In genomic region chr1:26827205-26827604, GRCh38 we compare ENCODE assay signal across 8 cellular contexts. TPM values are rescaled to one million over a fixed set of nuclear protein-coding genes. Genes with fewer than 3 reads are reported as not detected.
DNase-seq lines count a peak whose midpoint lies in the region; ATAC-seq and TF ChIP-seq lines count a peak whose summit lies in the region.

No MANE protein-coding gene starts in this region.

- peaks cover 13% of the 10 kb centered on the region for H3K36me3 Mint-ChIP-seq in CD4-positive, CD25-positive, alpha-beta regulatory T cell

- H3K79me2 ChIP-seq in PC-3 (ENCODE audit: low read length), result peaks cover 51% of the 10 kb centered on the region

- no peaks in the 10 kb centered on the region for H3F3A ChIP-seq in PC-3 (ENCODE audit: low read length, unreplicated experiment)

- H2AFZ ChIP-seq in PC-3 (ENCODE audit: low read length) (no peak overlapping the region), neuron (ENCODE audit: low read depth, low read length) (no peak overlapping the region)

- no peaks in the 10 kb centered on the region for H3K9me2 ChIP-seq in PC-3 (replicated peaks; ENCODE audit: low read length)

- H3K9ac ChIP-seq in PC-3 (ENCODE audit: low read length), result peak overlapping the region; percentile 70

- no TSS peak for BruUV-seq in PC-3 (replicated peaks; lab: Mats Ljungman, UMichigan)

- H3K4me3 ChIP-seq in CD4-positive, CD25-positive, alpha-beta regulatory T cell (ENCODE audit: low read depth, low read length), result peak overlapping the region; percentile 78
- H3K4me3 ChIP-seq in PC-3 (ENCODE audit: low read length) (peak overlapping the region; percentile 82), epithelial cell of proximal tubule (ENCODE audit: low read depth, low read length) (peak overlapping the region; percentile 69), neuron (ENCODE audit: low read length) (peak overlapping the region; percentile 78)

- H3K4me1 Mint-ChIP-seq in CD4-positive, CD25-positive, alpha-beta regulatory T cell, result peaks cover 15 to 75% (median 42%) of the 10 kb centered on the region in 4 donors

- no peaks in the 10 kb centered on the region for H3K27me3 ChIP-seq in CD4-positive, CD25-positive, alpha-beta regulatory T cell (ENCODE audit: control insufficient read depth, insufficient read depth, low read length)
- no peaks in the 10 kb centered on the region for H3K27me3 ChIP-seq in PC-3 (ENCODE audit: low read length)
- no peaks in the 10 kb centered on the region for H3K27me3 ChIP-seq in neuron (ENCODE audit: insufficient read depth, low read length)

- ATAC-seq in CD4-positive, CD25-positive, alpha-beta regulatory T cell (ENCODE audit: low read depth in 2 of 2), result no peak
- ATAC-seq in PC-3, result no peak
- ATAC-seq in HG03025 (IDR thresholded peaks at IDR 0.05; ENCODE audit: low FRiP score, unreplicated experiment), result no peak
- ATAC-seq in GM19023 (IDR thresholded peaks at IDR 0.05; ENCODE audit: unreplicated experiment), result no peak

- peak overlapping the region; percentile 98 to 100 (median 99) for H3K27ac Mint-ChIP-seq in CD4-positive, CD25-positive, alpha-beta regulatory T cell

- H3K9me3 Mint-ChIP-seq in CD4-positive, CD25-positive, alpha-beta regulatory T cell, result no peaks in the 10 kb centered on the region

- H3K4me3 Mint-ChIP-seq in CD4-positive, CD25-positive, alpha-beta regulatory T cell, result peak overlapping the region; percentile 94 to 97 (median 96)

- peaks cover 7% of the 10 kb centered on the region for H3K36me3 ChIP-seq in CD4-positive, CD25-positive, alpha-beta regulatory T cell (ENCODE audit: control insufficient read depth, insufficient read depth, low read length)
- H3K36me3 ChIP-seq in PC-3 (ENCODE audit: low read depth, low read length) (0 out of 2 replicates have a peak, but pooled peaks cover 4% of the 10 kb centered on the region), neuron (ENCODE audit: insufficient read depth, low read length) (peaks cover 21% of the 10 kb centered on the region)

- peak overlapping the region; percentile 96 for H3K4me2 ChIP-seq in PC-3 (ENCODE audit: low read length)

- no peaks in the 10 kb centered on the region for H4K20me1 ChIP-seq in PC-3 (ENCODE audit: low read length)

- no peak for DNase-seq in CD4-positive, CD25-positive, alpha-beta regulatory T cell
- DNase-seq in PC-3 (no peak), epithelial cell of proximal tubule (ENCODE audit: low read depth) (no peak), NCI-H2107 treated with DMSO at 0.1 percent for 48 hours (lab: John Stamatoyannopoulos, UW; ENCODE audit: unreplicated experiment) (no peak), NOMO-1 treated with DMSO at 0.1 percent for 48 hours (lab: John Stamatoyannopoulos, UW; ENCODE audit: unreplicated experiment) (no peak)

- POLR2A ChIA-PET in PC-3 (lab: Charles Lee; ENCODE audit: unreplicated experiment), result no interaction called here

- H3K4me1 ChIP-seq in CD4-positive, CD25-positive, alpha-beta regulatory T cell (ENCODE audit: control insufficient read depth, insufficient read depth, low read length, poor library complexity, severe bottlenecking), result peaks cover 65% of the 10 kb centered on the region
- H3K4me1 ChIP-seq in PC-3 (ENCODE audit: insufficient read depth, low read length) (peaks cover 46% of the 10 kb centered on the region), neuron (ENCODE audit: insufficient read depth, low read length) (peaks cover 17% of the 10 kb centered on the region)

- TF ChIP-seq CTCF in PC-3 (conservative IDR thresholded peaks at IDR 0.05; ENCODE audit: low read depth, low read length) (no peak), epithelial cell of proximal tubule (conservative IDR thresholded peaks at IDR 0.05; ENCODE audit: low read depth, low read length) (no peak)

- H3K27me3 Mint-ChIP-seq in CD4-positive, CD25-positive, alpha-beta regulatory T cell, result no peaks in the 10 kb centered on the region

- H3K9me3 ChIP-seq in CD4-positive, CD25-positive, alpha-beta regulatory T cell (ENCODE audit: control insufficient read depth in 2 of 2, low read length in 2 of 2), result no peaks in the 10 kb centered on the region
- no peaks in the 10 kb centered on the region for H3K9me3 ChIP-seq in PC-3 (ENCODE audit: low read length)
- H3K9me3 ChIP-seq in neuron (ENCODE audit: low read length), result no peaks in the 10 kb centered on the region

- CTCF ChIA-PET in PC-3 (lab: Charles Lee), result no interaction called here

- peak overlapping the region; percentile 99 for H3K27ac ChIP-seq in CD4-positive, CD25-positive, alpha-beta regulatory T cell (ENCODE audit: insufficient read depth, low read length, poor library complexity, severe bottlenecking)
- no peak overlapping the region for H3K27ac ChIP-seq in PC-3 (ENCODE audit: low read length)

- intact Hi-C loops in PC-3 (cut with micrococcal nuclease), result no loop called here

RNA-seq across cellular contexts. Expression of gene ZDHHC18, which starts 0.7 kb away (rescaled TPM):
- 73.6 TPM for total RNA-seq in CD4-positive, CD25-positive, alpha-beta regulatory T cell
- 10 to 100 TPM in 2 of 4 donors, 1 to 10 TPM in 2; 4.4 to 14.8 (median 10.3) TPM for polyA plus RNA-seq in CD4-positive, CD25-positive, alpha-beta regulatory T cell
- 18.1 and 26.9 TPM in 2 replicates for total RNA-seq in PC-3 (2014; rRNA removed)
- 34.2 and 53.3 TPM in 2 replicates for total RNA-seq in epithelial cell of proximal tubule

RNA-seq across cellular contexts. Expression of gene SFN, which starts 35.7 kb away (rescaled TPM):
- total RNA-seq in CD4-positive, CD25-positive, alpha-beta regulatory T cell, result 1.3 TPM
- polyA plus RNA-seq in CD4-positive, CD25-positive, alpha-beta regulatory T cell, result not detected
- total RNA-seq in PC-3 (2014; rRNA removed) (411 and 577 TPM in 2 replicates), epithelial cell of proximal tubule (213 and 239 TPM in 2 replicates)

RNA-seq across cellular contexts. Expression of gene PIGV, which starts 39.5 kb away (rescaled TPM):
- 8.6 TPM for total RNA-seq in CD4-positive, CD25-positive, alpha-beta regulatory T cell
- 10 to 100 TPM in 2 of 4 donors, 1 to 10 TPM in 2; 8.3 to 13.2 (median 9.8) TPM for polyA plus RNA-seq in CD4-positive, CD25-positive, alpha-beta regulatory T cell
- total RNA-seq in PC-3 (2014; rRNA removed), result 6.0 and 8.8 TPM in 2 replicates
- total RNA-seq in epithelial cell of proximal tubule, result 10.7 and 12.6 TPM in 2 replicates

Comparison
In these comparisons a context has a peak if more than half of its experiments do, and no peak if none do; other contexts are left out.
1. RNA of gene SFN, which starts 35.7 kb away (total RNA-seq): 411 to 577 TPM in PC-3 and 213 to 239 TPM in epithelial cell of proximal tubule; 1.3 TPM in CD4-positive, CD25-positive, alpha-beta regulatory T cell (single experiment); every median in the first group is over 10 times any median in the second.
2. Peak in every context shown above with its lines, with median percentiles within 50 percentile points of each other: H3K4me3 ChIP-seq.